ENCODE assay signal across 8 cellular contexts in genomic region chr17:44120281-44120680, GRCh38. TPM values are rescaled to one million over a fixed set of nuclear protein-coding genes. Genes with fewer than 3 reads are reported as not detected.
DNase-seq lines count a peak whose midpoint lies in the region; TF ChIP-seq lines count a peak whose summit lies in the region.
"Not testable (repeated sequence)": the region's sequence is repeated elsewhere in the genome, so short reads cannot be mapped to it uniquely, and the experiment has no call there.
"Had no signal": no experiment of that assay in that cellular context is flagged by ENCODE, and none has a peak within 500 bp of the region (broad histone marks: within the 10 kb centered on the region; RNA-seq: fewer than 3 reads in every experiment).

No MANE protein-coding gene starts in this region.

- peaks cover 85% of the 10 kb centered on the region for H3K4me1 ChIP-seq in BLaER1
- H3K4me1 ChIP-seq in Loucy (ENCODE audit: insufficient read depth, low read length, poor library complexity, severe bottlenecking): peaks cover 53% of the 10 kb centered on the region
- peaks cover 18 to 41% of the 10 kb centered on the region in 2 donors for H3K4me1 ChIP-seq in ascending aorta
- H3K4me1 ChIP-seq in neural progenitor cell: peaks cover 40% of the 10 kb centered on the region
- peaks cover 39 to 50% of the 10 kb centered on the region in 2 donors for H3K4me1 ChIP-seq in thyroid gland

- H4K20me1 ChIP-seq in BLaER1 (peaks cover 78% of the 10 kb centered on the region), Loucy (ENCODE audit: insufficient read depth, low read length, poor library complexity, severe bottlenecking) (peaks cover 35% of the 10 kb centered on the region), neural progenitor cell (ENCODE audit: low read depth) (peaks cover 75% of the 10 kb centered on the region)

- H3K9me2 ChIP-seq in Loucy (replicated peaks; ENCODE audit: low read depth, low read length): not testable (repeated sequence)

- not testable (repeated sequence) for H3K27me3 ChIP-seq in BLaER1; Loucy (ENCODE audit: insufficient read depth, low read length, poor library complexity, severe bottlenecking); ascending aorta; neural progenitor cell; thyroid gland

- H3K36me3 Mint-ChIP-seq in glutamatergic neuron (ENCODE audit: unreplicated experiment); neural progenitor cell: not testable (repeated sequence)

- 86% methylated on average over 11 of the region's 11 CpGs for WGBS in thyroid gland, 2 donors

- peaks cover 15% of the 10 kb centered on the region for H3K9me3 Mint-ChIP-seq in glutamatergic neuron (ENCODE audit: unreplicated experiment)
- not testable (repeated sequence) for H3K9me3 Mint-ChIP-seq in neural progenitor cell

- not testable (repeated sequence) for H3K9me3 ChIP-seq in BLaER1; Loucy (ENCODE audit: insufficient read depth, low read depth, low read length); ascending aorta; neural progenitor cell (ENCODE audit: low read depth); thyroid gland

- H3K4me3 ChIP-seq in BLaER1; Loucy (ENCODE audit: low read length, poor library complexity, severe bottlenecking); ascending aorta; neural progenitor cell; thyroid gland (replicated peaks in 1 of 3): not testable (repeated sequence)

- H2AFZ ChIP-seq in Loucy (ENCODE audit: low read length); neural progenitor cell (replicated peaks): not testable (repeated sequence)

- not testable (repeated sequence) for TF ChIP-seq POLR2A in thyroid gland (IDR thresholded peaks at IDR 0.05)

- H3K27me3 Mint-ChIP-seq in glutamatergic neuron (ENCODE audit: unreplicated experiment): peaks cover 12% of the 10 kb centered on the region
- H3K27me3 Mint-ChIP-seq in neural progenitor cell (ENCODE audit: insufficient read depth, low read depth): not testable (repeated sequence)

- not testable (repeated sequence) for DNase-seq in ascending aorta (ENCODE audit: low spot score in 2 of 2); glutamatergic neuron; neural progenitor cell (ENCODE audit: low spot score)
- peak in 1 of 2 donors; percentile 36 for DNase-seq in thyroid gland

- peak overlapping the region; percentile 96 for H3K27ac Mint-ChIP-seq in glutamatergic neuron (ENCODE audit: unreplicated experiment)
- H3K27ac Mint-ChIP-seq in neural progenitor cell: not testable (repeated sequence)

- H3K4me2 ChIP-seq in BLaER1 (peak overlapping the region; percentile 95), Loucy (ENCODE audit: low read depth, low read length, poor library complexity, severe bottlenecking) (peak overlapping the region; percentile 48)
- not testable (repeated sequence) for H3K4me2 ChIP-seq in neural progenitor cell

- H3K79me2 ChIP-seq in Loucy (ENCODE audit: insufficient read depth, low read length) (peaks cover 68% of the 10 kb centered on the region), neural progenitor cell (ENCODE audit: low read depth) (peaks cover 42% of the 10 kb centered on the region)

- intact Hi-C loops in ascending aorta (cut with DNase I) (loop anchor here (5.0 kb wide), 3 partner anchors 33 to 113 kb away; partner anchors contain the start of gene TMUB2), thyroid gland (cut with DNase I) (loop anchor here (10.0 kb wide), 3 partner anchors 45 to 215 kb away; partner anchors contain the start of genes G6PC3, MPP2 and TMEM101)

- TF ChIP-seq CTCF in Loucy (conservative IDR thresholded peaks at IDR 0.05; ENCODE audit: low read length); ascending aorta (IDR thresholded peaks at IDR 0.05); glutamatergic neuron (IDR thresholded peaks at IDR 0.05; ENCODE audit: partially characterized antibody, unreplicated experiment); neural progenitor cell (IDR thresholded peaks at IDR 0.05); thyroid gland (IDR thresholded peaks at IDR 0.05): not testable (repeated sequence)

- H3K9ac ChIP-seq in BLaER1, neural progenitor cell: not testable (repeated sequence)
- peak overlapping the region; percentile 26 for H3K9ac ChIP-seq in Loucy (ENCODE audit: low read depth, low read length, poor library complexity, severe bottlenecking)

- H3F3A ChIP-seq in Loucy (ENCODE audit: low read depth): not testable (repeated sequence)
- H3F3A ChIP-seq in neural progenitor cell (ENCODE audit: low read depth): peaks cover 43% of the 10 kb centered on the region

- peak overlapping the region; percentile 97 for H3K4me3 Mint-ChIP-seq in glutamatergic neuron (ENCODE audit: unreplicated experiment)
- peak overlapping the region; percentile 30 for H3K4me3 Mint-ChIP-seq in neural progenitor cell

- H3K36me3 ChIP-seq in BLaER1: peaks cover 45% of the 10 kb centered on the region
- H3K36me3 ChIP-seq in Loucy (ENCODE audit: insufficient read depth, low read length); neural progenitor cell; thyroid gland: not testable (repeated sequence)
- H3K36me3 ChIP-seq in ascending aorta: peaks cover 16 to 22% of the 10 kb centered on the region in 2 donors

- H3K27ac ChIP-seq in BLaER1 (0 out of 2 replicates have a peak overlapping the region, but pooled peaks have one; percentile 3), ascending aorta (peak overlapping the region; percentile 97 to 99), thyroid gland (peak overlapping the region in 2 of 3 donors; percentile 40 to 41)
- H3K27ac ChIP-seq in neural progenitor cell: not testable (repeated sequence)

- H3K4me1 Mint-ChIP-seq in glutamatergic neuron (ENCODE audit: low read depth, unreplicated experiment) (peaks cover 63% of the 10 kb centered on the region), neural progenitor cell (peaks cover 42% of the 10 kb centered on the region)

RNA-seq across cellular contexts. Expression of gene HDAC5, which starts 3.2 kb away (rescaled TPM):
- total RNA-seq in ascending aorta (189 TPM), glutamatergic neuron (ENCODE audit: unreplicated experiment) (185 TPM), neural progenitor cell (ENCODE audit: low replicate concordance) (23.6 and 71.0 TPM in 2 replicates), thyroid gland (100 to 1,000 TPM in 2 of 4 donors, 10 to 100 TPM in 2; 69.5 to 142 (median 107) TPM)

RNA-seq across cellular contexts. Expression of gene HROB, which starts 21.4 kb away (rescaled TPM):
- total RNA-seq in ascending aorta (not detected), glutamatergic neuron (ENCODE audit: unreplicated experiment) (3.2 TPM), neural progenitor cell (ENCODE audit: low replicate concordance) (6.5 and 11.0 TPM in 2 replicates), thyroid gland (1 to 10 TPM in 1 of 4 donors, under 1 TPM in 3; 0.20 to 1.1 (median 0.30) TPM)

RNA-seq across cellular contexts. Expression of gene G6PC3, which starts 49.7 kb away (rescaled TPM):
- total RNA-seq in ascending aorta (111 TPM), glutamatergic neuron (ENCODE audit: unreplicated experiment) (51.2 TPM), neural progenitor cell (ENCODE audit: low replicate concordance) (16.6 and 55.1 TPM in 2 replicates), thyroid gland (100 to 1,000 TPM in 2 of 4 donors, 10 to 100 TPM in 2; 41.4 to 104 (median 80.8) TPM)

RNA-seq across cellular contexts. Expression of gene ASB16, which starts 50.2 kb away (rescaled TPM):
- total RNA-seq in ascending aorta: not detected
- total RNA-seq in glutamatergic neuron (ENCODE audit: unreplicated experiment): not detected
- not detected in 2 replicates for total RNA-seq in neural progenitor cell (ENCODE audit: low replicate concordance)
- 1 to 10 TPM; 1.4 to 2.4 (median 1.7) TPM for total RNA-seq in thyroid gland
- total RNA-seq: GM23248, SK-MEL-5 had no signal

RNA-seq across cellular contexts. Expression of gene LSM12, which starts 53.8 kb away (rescaled TPM):
- total RNA-seq in ascending aorta: 12.5 TPM
- total RNA-seq in glutamatergic neuron (ENCODE audit: unreplicated experiment): 57.9 TPM
- total RNA-seq in neural progenitor cell (ENCODE audit: low replicate concordance): 69.6 and 76.7 TPM in 2 replicates
- total RNA-seq in thyroid gland: 10 to 100 TPM; 41.3 to 47.2 (median 43.8) TPM
